In the genomic region with DNA sequence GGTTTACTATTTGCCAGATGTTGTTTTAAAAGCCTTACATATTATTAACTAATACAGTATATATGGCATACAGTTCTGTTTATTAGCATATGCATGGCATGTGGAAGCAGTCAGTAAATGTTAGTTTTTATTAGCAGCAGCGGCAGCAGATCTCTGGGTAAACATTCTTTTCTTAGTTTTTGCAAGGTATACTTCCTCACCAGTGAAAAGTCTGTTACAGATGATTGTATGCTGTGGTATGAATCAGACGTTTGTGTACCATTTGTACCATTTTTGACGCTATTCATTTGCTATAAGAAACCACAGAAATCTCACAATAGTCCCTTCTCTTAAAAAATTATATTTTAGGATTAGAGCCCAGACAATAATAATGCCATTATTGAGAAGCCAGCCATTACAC, we compare ENCODE assay signal across 23 cellular contexts. TPM values are rescaled to one million over a fixed set of nuclear protein-coding genes. Genes with fewer than 3 reads are reported as not detected.
DNase-seq lines count a peak whose midpoint lies in the region; FAIRE-seq and TF ChIP-seq lines count a peak whose summit lies in the region.
"Had no signal": no experiment of that assay in that cellular context is flagged by ENCODE, and none has a peak within 500 bp of the region (broad histone marks: within the 10 kb centered on the region; RNA-seq: fewer than 3 reads in every experiment).

No MANE protein-coding gene starts in this region.

- H3K27me3 ChIP-seq in small intestine (ENCODE audit: control insufficient read depth in 2 of 2, insufficient read depth in 2 of 2, low read length in 2 of 2) = no peaks in the 10 kb centered on the region
- H3K27me3 ChIP-seq: BLaER1, heart right ventricle, left lung had no signal

- WGBS in small intestine, 3 donors = 58 to 69% (median 63%) methylated on average over 3 of the region's 3 CpGs

- H3K36me3 ChIP-seq in small intestine (ENCODE audit: control insufficient read depth in 2 of 2, insufficient read depth in 2 of 2, low read length in 2 of 2) = no peaks in the 10 kb centered on the region
- H3K36me3 ChIP-seq: BLaER1, left lung had no signal

- H3K9me3 ChIP-seq in small intestine (ENCODE audit: control insufficient read depth, low read depth) = no peaks in the 10 kb centered on the region
- H3K9me3 ChIP-seq: A549, BLaER1, heart right ventricle, left lung had no signal

- no peak overlapping the region for H3K27ac ChIP-seq in small intestine (ENCODE audit: low read depth in 1 of 2, low read length in 1 of 2)
- H3K27ac ChIP-seq: BLaER1 had no signal

- no peak for TF ChIP-seq CTCF in GM12865 (IDR thresholded peaks at IDR 0.05; ENCODE audit: insufficient read depth, low read depth, low read length, missing control alignments)
- no peak for TF ChIP-seq CTCF in fibroblast of mammary gland (conservative IDR thresholded peaks at IDR 0.05; ENCODE audit: control insufficient read depth, insufficient read depth, low read depth, low read length)

- peak; percentile 15 for FAIRE-seq in small intestine (lab: Jason Lieb, UNC)
- FAIRE-seq: A549 had no signal

- no peak overlapping the region for H3K4me3 ChIP-seq in GM12865 (ENCODE audit: low read depth, low read length)
- no peak overlapping the region for H3K4me3 ChIP-seq in fibroblast of mammary gland (ENCODE audit: control insufficient read depth, low read depth, low read length)
- H3K4me3 ChIP-seq in small intestine (ENCODE audit: low read depth in 1 of 2, low read length in 2 of 2) = no peak overlapping the region
- H3K4me3 ChIP-seq: A549, BLaER1, heart right ventricle, left lung, skin epidermis had no signal

- H3K4me1 ChIP-seq in small intestine (ENCODE audit: control insufficient read depth in 2 of 2, insufficient read depth in 1 of 2, low read depth in 1 of 2, low read length in 1 of 2) = peaks cover 0 to 10% of the 10 kb centered on the region in 2 donors
- H3K4me1 ChIP-seq: BLaER1 had no signal

- peak; percentile 29 for DNase-seq in GM12865 (ENCODE audit: low read depth)
- DNase-seq in amniotic epithelial cell (ENCODE audit: low read depth) = peak; percentile 75
- DNase-seq in fibroblast of mammary gland (ENCODE audit: low read depth) = peak; percentile 52
- no peak for DNase-seq in small intestine
- no peak for DNase-seq in NCI-H1417 treated with DMSO at 0.1 percent for 48 hours (lab: John Stamatoyannopoulos, UW)
- DNase-seq in NCI-H2081 treated with DMSO at 0.1 percent for 48 hours (lab: John Stamatoyannopoulos, UW) = no peak
- DNase-seq in stimulated activated CD4-positive, alpha-beta T cell treated with anti-CD3 and anti-CD28 coated beads, Interleukin-15, amount 100 ng/mL, for 24 hours = no peak
- no peak for DNase-seq in NCI-H1417 (lab: John Stamatoyannopoulos, UW)
- DNase-seq: activated B cell treated with CpG ODN at 0.5 μM for 24 hours; activated CD4-positive, alpha-beta memory T cell treated with anti-CD3 and anti-CD28 coated beads for 36 hours; activated gamma-delta T cell; Calu3; effector CD8-positive, alpha-beta T cell; heart right ventricle; left lung; midbrain; NCI-H2029 treated with DMSO at 0.1 percent for 48 hours; NCI-H446; nephron progenitor cell; stimulated activated CD4-positive, alpha-beta T cell treated with anti-CD3 and anti-CD28 coated beads, Interleukin-4, amount 100 ng/mL, for 1 hour had no signal

RNA-seq across cellular contexts. Expression of a gene that starts 17.8 kb away (rescaled TPM):
- polyA plus RNA-seq in small intestine = 10 to 100 TPM in 1 of 3 donors, 1 to 10 TPM in 2; 5.8 to 14.9 (median 6.2) TPM

Comparison
In these comparisons a context has a peak if more than half of its experiments do, and no peak if none do; other contexts are left out.
1. DNase-seq: peak in GM12865 (single experiment), amniotic epithelial cell (single experiment) and fibroblast of mammary gland (single experiment); none in small intestine (single experiment), NCI-H1417 treated with DMSO at 0.1 percent for 48 hours (single experiment), NCI-H2081 treated with DMSO at 0.1 percent for 48 hours (single experiment), stimulated activated CD4-positive, alpha-beta T cell treated with anti-CD3 and anti-CD28 coated beads, Interleukin-15, amount 100 ng/mL, for 24 hours (single experiment) and NCI-H1417 (0 of 3).